ENCODE assay signal across 8 cellular contexts in the genomic region with DNA sequence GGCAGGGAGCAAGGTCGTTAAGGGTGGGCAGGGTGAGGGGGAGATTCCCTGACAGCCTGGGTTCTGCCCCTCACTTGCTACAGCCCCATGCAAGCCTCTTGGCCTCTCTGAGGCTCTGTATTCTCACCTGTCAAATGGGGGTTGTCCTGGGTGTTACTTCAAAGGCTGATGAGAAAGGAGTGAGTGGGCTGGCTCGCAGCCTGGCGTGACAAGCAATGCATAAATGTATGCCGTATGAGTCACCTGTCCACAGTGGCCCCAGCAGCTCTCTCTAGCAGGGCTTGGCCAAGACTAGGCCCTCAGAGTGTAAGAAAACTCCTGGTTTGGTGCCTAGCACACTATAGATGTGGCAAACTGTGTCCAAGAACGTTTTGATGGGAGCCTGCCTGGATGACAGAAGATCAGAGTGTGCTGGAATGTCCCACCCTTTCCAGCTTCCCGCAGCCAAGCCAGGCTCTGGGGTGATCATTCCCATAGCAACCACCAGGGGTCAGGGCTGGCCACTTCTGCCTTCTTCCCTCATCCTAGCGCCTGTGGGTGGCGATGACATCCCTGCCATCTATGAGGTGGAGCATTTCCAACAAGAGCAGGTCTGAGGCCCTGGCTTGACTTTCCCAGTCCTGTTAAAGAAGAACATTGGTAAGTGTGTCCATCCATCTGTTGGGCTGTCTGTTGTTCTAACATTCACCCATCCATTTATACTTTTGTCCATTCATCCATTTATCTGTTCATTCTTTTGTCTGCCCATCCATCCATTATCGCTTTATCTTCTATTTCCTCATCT.
A peak's percentile ranks its signal among the peaks of the same experiment; 100 is the strongest.
DNase-seq lines count a peak whose midpoint lies in the region; ATAC-seq and TF ChIP-seq lines count a peak whose summit lies in the region.

No MANE protein-coding gene starts in this region.

- in situ Hi-C loops in astrocyte of the spinal cord (cut with HindIII; ENCODE audit: low sequenced_read_pairs): no loop called here

- ATAC-seq in HG02610 (IDR thresholded peaks at IDR 0.05; ENCODE audit: unreplicated experiment): peak; percentile 87

- H3K27ac ChIP-seq in skin epidermis: peak overlapping the region in 16 of 21 experiments; percentile 7 to 95 (median 44)

- peak; percentile 94 for TF ChIP-seq CTCF in astrocyte of the spinal cord (IDR thresholded peaks at IDR 0.05; ENCODE audit: low read depth, low read length)

- DNase-seq in SHP77 (lab: John Stamatoyannopoulos, UW) (peak; percentile 45 to 51), SHP77 treated with DMSO at 0.1 percent for 48 hours (lab: John Stamatoyannopoulos, UW) (no peak), NCI-H1105 (lab: John Stamatoyannopoulos, UW) (peak; percentile 22), T-helper 22 cell (ENCODE audit: low read depth) (peak; percentile 30), astrocyte of the spinal cord (ENCODE audit: low read depth, low spot score) (peak; percentile 91), hypothalamus (lab: John Stamatoyannopoulos, UW) (peak in 44 of 51 donors; percentile 8 to 78 (median 47))

- no peak overlapping the region for H3K4me3 ChIP-seq in astrocyte of the spinal cord (ENCODE audit: low read depth, low read length)
- H3K4me3 ChIP-seq in skin epidermis: no peak overlapping the region
